Comparison of ENCODE assay signal across 21 cellular contexts in the genomic region with DNA sequence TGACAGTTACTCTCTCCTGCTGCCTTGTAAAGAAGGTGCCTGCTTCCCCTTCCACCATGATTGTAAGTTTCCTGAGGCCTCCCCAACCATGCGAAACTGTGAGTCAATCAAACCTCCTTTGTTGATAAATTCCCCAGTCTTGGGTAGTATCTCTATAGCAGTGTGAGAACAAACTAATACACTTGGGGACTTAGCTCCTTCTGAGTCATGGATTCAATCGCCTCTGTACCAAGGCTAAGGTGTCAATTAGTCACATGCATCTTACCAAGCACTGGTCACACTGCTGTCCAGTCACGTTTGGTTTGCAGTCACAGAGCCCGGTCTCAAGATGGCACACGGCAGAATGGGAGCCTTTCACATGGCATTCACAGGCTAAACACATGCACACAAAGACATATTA.
"Had no signal": no experiment of that assay in that cellular context is flagged by ENCODE, and none has a peak within 500 bp of the region (broad histone marks: within the 10 kb centered on the region; RNA-seq: fewer than 3 reads in every experiment).

No MANE protein-coding gene starts in this region.

- H3K4me1 ChIP-seq: adrenal gland, breast epithelium, Peyer's patch had no signal

- H3K4me3 ChIP-seq: adrenal gland, breast epithelium, Peyer's patch had no signal

- H3K9me3 ChIP-seq: adrenal gland, breast epithelium, Peyer's patch had no signal

- ATAC-seq: activated CD4-positive, CD25-positive, alpha-beta regulatory T cell treated with anti-CD3 and anti-CD28 coated beads, Interleukin-2, amount 50 U/mL, for 24 hours; activated CD8-positive, alpha-beta T cell treated with anti-CD3 and anti-CD28 coated beads for 36 hours; activated T-cell treated with anti-CD3 and anti-CD28 coated beads, Interleukin-2, amount 50 U/mL, for 72 hours; T-helper 17 cell had no signal

- DNase-seq: activated CD4-positive, alpha-beta T cell treated with anti-CD3 and anti-CD28 coated beads for 4 hours; activated CD8-positive, alpha-beta memory T cell treated with anti-CD3 and anti-CD28 coated beads, Interleukin-2, amount 50 U/mL, for 4 hours; activated CD8-positive, alpha-beta T cell treated with anti-CD3 and anti-CD28 coated beads for 36 hours; activated naive CD4-positive, alpha-beta T cell treated with anti-CD3 and anti-CD28 coated beads, Interleukin-2, amount 50 U/mL, for 16 hours; activated naive CD8-positive, alpha-beta T cell treated with anti-CD3 and anti-CD28 coated beads, Interleukin-2, amount 10 ng/mL, durations not matched to agents 7 days and 5 days; activated T-cell treated with anti-CD3 and anti-CD28 coated beads, Interleukin-2, amount 50 U/mL, for 72 hours; adrenal gland; anterior cingulate cortex; caudate nucleus; NCI-H1092 treated with DMSO at 0.1 percent for 48 hours; NCI-H1417 treated with DMSO at 0.1 percent for 48 hours; NCI-H1694 treated with DMSO at 0.1 percent for 48 hours; NCI-H2029 treated with DMSO at 0.1 percent for 48 hours; NCI-H524; Peyer's patch; SHP77 treated with DMSO at 0.1 percent for 48 hours; T-helper 17 cell; T-helper 9 cell had no signal

- H3K4me2 ChIP-seq: KMS-11 had no signal

- H3K36me3 ChIP-seq: adrenal gland, breast epithelium, Peyer's patch had no signal

- H3K27ac ChIP-seq: adrenal gland, breast epithelium, KMS-11, Peyer's patch had no signal

- H3K9ac ChIP-seq: KMS-11 had no signal

- H3K27me3 ChIP-seq: adrenal gland, breast epithelium, Peyer's patch had no signal
